In genomic region chr22:16131918-16132317, GRCh38 we compare ENCODE assay signal across 27 cellular contexts.
"Had no signal": no experiment of that assay in that cellular context is flagged by ENCODE, and none has a peak within 500 bp of the region (broad histone marks: within the 10 kb centered on the region; RNA-seq: fewer than 3 reads in every experiment).

No MANE protein-coding gene starts in this region.

- H3K27ac ChIP-seq: RWPE1, SJCRH30 had no signal

- H3K4me1 ChIP-seq: SJCRH30 had no signal

- H3K36me3 ChIP-seq: MG63, SJCRH30 had no signal

- H3K27me3 ChIP-seq: MG63, SJCRH30 had no signal

- DNase-seq: IMR-90; Karpas-422; KG1; MG63; NCI-H1092; NCI-H1105 treated with DMSO at 0.1 percent for 48 hours; NCI-H1417 treated with DMSO at 0.1 percent for 48 hours; NCI-H146; NCI-H1694 treated with DMSO at 0.1 percent for 48 hours; NCI-H2029; NCI-H2081 treated with DMSO at 0.1 percent for 48 hours; NCI-H2171; NCI-H226; NCI-H446 treated with DMSO at 0.1 percent for 48 hours; NCI-H510A treated with DMSO at 0.1 percent for 48 hours; NCI-H526; NCI-H82; NK-92 treated with Interleukin-12 subunit alpha and Interleukin-12 subunit beta, amount 100 ng/mL, for 24 hours; PC-3; SHP77 treated with DMSO at 0.1 percent for 48 hours; SJCRH30; T-helper 1 cell had no signal

- H3K9me3 ChIP-seq: MG63, SJCRH30 had no signal

- ATAC-seq: HepG2, Panc1, PC-3, Right ventricle myocardium inferior, SK-N-SH treated with all-trans-retinoic acid at 6 μM for 48 hours had no signal

- H3K4me3 ChIP-seq: MG63, SJCRH30 had no signal
